ENCODE assay signal across 8 cellular contexts in genomic region chr11:46389450-46390330, GRCh38. TPM values are rescaled to one million over a fixed set of nuclear protein-coding genes. Genes with fewer than 3 reads are reported as not detected.
DNase-seq lines count a peak whose midpoint lies in the region; ATAC-seq and TF ChIP-seq lines count a peak whose summit lies in the region.

No MANE protein-coding gene starts in this region.

- H3K27ac ChIP-seq in neural progenitor cell (no peak overlapping the region), uterus (no peak overlapping the region)

- H3K27ac Mint-ChIP-seq in activated T-helper 1 cell treated with anti-CD3 and anti-CD28 coated beads, Interleukin-12 subunit alpha, Interleukin-12 subunit beta, Interleukin-2, Interleukin-4 antibody, amounts not matched to agents 30 ng/mL and 10 ng/mL and 1 ng/mL, durations not matched to agents 14 hours and 24 hours and 36 hours = no peak overlapping the region
- no peak overlapping the region for H3K27ac Mint-ChIP-seq in neural progenitor cell

- in situ Hi-C loops in ACHN (cut with HindIII; ENCODE audit: low pct_ligation_motif_present, low pct_unique_long_range_greater_than_20kb, low sequenced_read_pairs) = no loop called here
- in situ Hi-C loops in GM13976 (cut with MboI; ENCODE audit: low sequenced_read_pairs, unreplicated experiment) = no loop called here

- peaks cover 23% of the 10 kb centered on the region for H3K4me1 Mint-ChIP-seq in activated T-helper 1 cell treated with anti-CD3 and anti-CD28 coated beads, Interleukin-12 subunit alpha, Interleukin-12 subunit beta, Interleukin-2, Interleukin-4 antibody, amounts not matched to agents 30 ng/mL and 10 ng/mL and 1 ng/mL, durations not matched to agents 14 hours and 24 hours and 36 hours (ENCODE audit: low read depth)
- peaks cover 35% of the 10 kb centered on the region for H3K4me1 Mint-ChIP-seq in neural progenitor cell

- peak; percentile 72 for DNase-seq in ACHN
- DNase-seq in GM13976 (ENCODE audit: low spot score) = peak; percentile 89
- peak; percentile 52 for DNase-seq in NOMO-1 treated with DMSO at 0.1 percent for 48 hours (lab: John Stamatoyannopoulos, UW; ENCODE audit: unreplicated experiment)
- peak; percentile 45 for DNase-seq in activated T-helper 1 cell treated with anti-CD3 and anti-CD28 coated beads, Interleukin-12 subunit alpha, Interleukin-12 subunit beta, Interleukin-2, Interleukin-4 antibody, amounts not matched to agents 30 ng/mL and 10 ng/mL and 1 ng/mL, durations not matched to agents 14 hours and 24 hours and 36 hours (ENCODE audit: low spot score)
- DNase-seq in foreskin melanocyte = peak; percentile 48
- peak; percentile 93 for DNase-seq in neural progenitor cell (ENCODE audit: low spot score)
- DNase-seq in uterus = peak in 1 of 2 donors; percentile 63

- TF ChIP-seq CTCF in GM13976 (IDR thresholded peaks at IDR 0.05; ENCODE audit: borderline replicate concordance, control extremely low read depth, extremely low read depth, insufficient read depth, missing control alignments) = peak; percentile 96
- peak; percentile 87 for TF ChIP-seq CTCF in neural progenitor cell (IDR thresholded peaks at IDR 0.05)
- TF ChIP-seq CTCF in uterus (IDR thresholded peaks at IDR 0.05) = peak; percentile 78 to 89 (median 78)

- H3K4me2 ChIP-seq in neural progenitor cell = peak overlapping the region; percentile 89

- H3K4me1 ChIP-seq in neural progenitor cell (peaks cover 23% of the 10 kb centered on the region), uterus (peaks cover 0 to 33% of the 10 kb centered on the region in 2 donors)

- TF ChIP-seq POLR2A in uterus (IDR thresholded peaks at IDR 0.05) = peak in 1 of 2 donors; percentile 1

- peaks cover 77% of the 10 kb centered on the region for H3K27me3 ChIP-seq in neural progenitor cell
- peaks cover 19 to 22% of the 10 kb centered on the region in 2 donors for H3K27me3 ChIP-seq in uterus

- intact Hi-C loops in activated T-helper 1 cell treated with anti-CD3 and anti-CD28 coated beads, Interleukin-12 subunit alpha, Interleukin-12 subunit beta, Interleukin-2, Interleukin-4 antibody, amounts not matched to agents 30 ng/mL and 10 ng/mL and 1 ng/mL, durations not matched to agents 14 hours and 24 hours and 36 hours (cut with micrococcal nuclease) = loop anchor here (1.0 to 2.0 kb wide), 6 partner anchors 9 to 311 kb away; partner anchors contain the start of genes ARHGAP1, ATG13 and HARBI1
- intact Hi-C loops in uterus (cut with DNase I; ENCODE audit: low total_unique reads) = loop anchor here (5.0 kb wide), 1 partner anchor 158 kb away; no protein-coding TSS in a partner anchor

- no peak overlapping the region for H3K9ac ChIP-seq in neural progenitor cell

- peaks cover 52% of the 10 kb centered on the region for H3K27me3 Mint-ChIP-seq in activated T-helper 1 cell treated with anti-CD3 and anti-CD28 coated beads, Interleukin-12 subunit alpha, Interleukin-12 subunit beta, Interleukin-2, Interleukin-4 antibody, amounts not matched to agents 30 ng/mL and 10 ng/mL and 1 ng/mL, durations not matched to agents 14 hours and 24 hours and 36 hours (ENCODE audit: insufficient read depth)
- H3K27me3 Mint-ChIP-seq in neural progenitor cell (ENCODE audit: insufficient read depth, low read depth) = peaks cover 54% of the 10 kb centered on the region

- H3K79me2 ChIP-seq in neural progenitor cell (ENCODE audit: low read depth) = no peaks in the 10 kb centered on the region

- no peaks in the 10 kb centered on the region for H3K36me3 ChIP-seq in neural progenitor cell
- H3K36me3 ChIP-seq in uterus = no peaks in the 10 kb centered on the region

- peaks cover 22% of the 10 kb centered on the region for H3F3A ChIP-seq in neural progenitor cell (ENCODE audit: low read depth)

- no peaks in the 10 kb centered on the region for H3K9me3 ChIP-seq in neural progenitor cell (ENCODE audit: low read depth)
- no peaks in the 10 kb centered on the region for H3K9me3 ChIP-seq in uterus

- peak; percentile 49 for ATAC-seq in HG03439 (IDR thresholded peaks at IDR 0.05; ENCODE audit: unreplicated experiment)

- no peaks in the 10 kb centered on the region for H3K36me3 Mint-ChIP-seq in activated T-helper 1 cell treated with anti-CD3 and anti-CD28 coated beads, Interleukin-12 subunit alpha, Interleukin-12 subunit beta, Interleukin-2, Interleukin-4 antibody, amounts not matched to agents 30 ng/mL and 10 ng/mL and 1 ng/mL, durations not matched to agents 14 hours and 24 hours and 36 hours (ENCODE audit: low read depth)
- peaks cover 2% of the 10 kb centered on the region for H3K36me3 Mint-ChIP-seq in neural progenitor cell

- H2AFZ ChIP-seq in neural progenitor cell (replicated peaks) = peak overlapping the region; percentile 76

- H3K9me3 Mint-ChIP-seq in activated T-helper 1 cell treated with anti-CD3 and anti-CD28 coated beads, Interleukin-12 subunit alpha, Interleukin-12 subunit beta, Interleukin-2, Interleukin-4 antibody, amounts not matched to agents 30 ng/mL and 10 ng/mL and 1 ng/mL, durations not matched to agents 14 hours and 24 hours and 36 hours = no peaks in the 10 kb centered on the region
- H3K9me3 Mint-ChIP-seq in neural progenitor cell = peaks cover 2% of the 10 kb centered on the region

- H3K4me3 ChIP-seq in neural progenitor cell = peak overlapping the region; percentile 53
- H3K4me3 ChIP-seq in uterus = peak overlapping the region in 1 of 2 donors; percentile 21

- peak overlapping the region; percentile 60 for H3K4me3 Mint-ChIP-seq in activated T-helper 1 cell treated with anti-CD3 and anti-CD28 coated beads, Interleukin-12 subunit alpha, Interleukin-12 subunit beta, Interleukin-2, Interleukin-4 antibody, amounts not matched to agents 30 ng/mL and 10 ng/mL and 1 ng/mL, durations not matched to agents 14 hours and 24 hours and 36 hours
- H3K4me3 Mint-ChIP-seq in neural progenitor cell = peak overlapping the region; percentile 78

- H4K20me1 ChIP-seq in neural progenitor cell (ENCODE audit: low read depth) = peaks cover 59% of the 10 kb centered on the region

RNA-seq across cellular contexts. Expression of gene CHRM4, which starts 1.9 kb away (rescaled TPM):
- total RNA-seq in activated T-helper 1 cell treated with anti-CD3 and anti-CD28 coated beads, Interleukin-12 subunit alpha, Interleukin-12 subunit beta, Interleukin-2, Interleukin-4 antibody, amounts not matched to agents 30 ng/mL and 10 ng/mL and 1 ng/mL, durations not matched to agents 14 hours and 24 hours and 36 hours = 1.2 TPM in 2 replicates
- 0.31 TPM in 1 of 2 replicates, not detected in the other for total RNA-seq in neural progenitor cell (ENCODE audit: low replicate concordance)
- under 1 TPM in 2 of 4 donors, not detected in 2; 0.14 to 0.67 TPM for total RNA-seq in uterus

RNA-seq across cellular contexts. Expression of gene MDK, which starts 8.2 kb away (rescaled TPM):
- 5.0 and 7.1 TPM in 2 replicates for total RNA-seq in activated T-helper 1 cell treated with anti-CD3 and anti-CD28 coated beads, Interleukin-12 subunit alpha, Interleukin-12 subunit beta, Interleukin-2, Interleukin-4 antibody, amounts not matched to agents 30 ng/mL and 10 ng/mL and 1 ng/mL, durations not matched to agents 14 hours and 24 hours and 36 hours
- total RNA-seq in neural progenitor cell (ENCODE audit: low replicate concordance) = 600 and 1,035 TPM in 2 replicates
- total RNA-seq in uterus = 100 to 1,000 TPM in 2 of 4 donors, 10 to 100 TPM in 2; 61.7 to 305 (median 103) TPM

RNA-seq across cellular contexts. Expression of gene DGKZ, which starts 42.4 kb away (rescaled TPM):
- total RNA-seq in activated T-helper 1 cell treated with anti-CD3 and anti-CD28 coated beads, Interleukin-12 subunit alpha, Interleukin-12 subunit beta, Interleukin-2, Interleukin-4 antibody, amounts not matched to agents 30 ng/mL and 10 ng/mL and 1 ng/mL, durations not matched to agents 14 hours and 24 hours and 36 hours = 101 TPM in 2 replicates
- total RNA-seq in neural progenitor cell (ENCODE audit: low replicate concordance) (12.5 and 55.5 TPM in 2 replicates), uterus (10 to 100 TPM; 13.5 to 55.3 (median 42.8) TPM)
